In genomic region chr9:129028192-129028966, GRCh38 we compare ENCODE assay signal across 8 cellular contexts. TPM values are rescaled to one million over a fixed set of nuclear protein-coding genes. Genes with fewer than 3 reads are reported as not detected.
A peak's percentile ranks its signal among the peaks of the same experiment; 100 is the strongest.
DNase-seq lines count a peak whose midpoint lies in the region; ATAC-seq and TF ChIP-seq lines count a peak whose summit lies in the region.

Gene SH3GLB2 (minus strand): TSS chr9:129028331. CDS start chr9:129028154, 177 bp downstream.

- TF ChIP-seq POLR2A in lower leg skin (IDR thresholded peaks at IDR 0.05), result no peak

- peak; percentile 81 to 99 (median 97) for DNase-seq in C1 segment of cervical spinal cord (lab: John Stamatoyannopoulos, UW)
- peak; percentile 86 for DNase-seq in NCI-H748 (lab: John Stamatoyannopoulos, UW; ENCODE audit: unreplicated experiment)
- DNase-seq in activated CD4-positive, alpha-beta T cell treated with anti-CD3 and anti-CD28 coated beads, Interleukin-2, amount 50 U/mL, for 48 hours, result peak; percentile 92 to 93
- DNase-seq in dermis microvascular lymphatic vessel endothelial cell (ENCODE audit: low read depth in 2 of 2), result peak; percentile 89 to 97
- peak; percentile 89 to 99 for DNase-seq in lower leg skin (ENCODE audit: low spot score in 2 of 2)
- DNase-seq in stimulated activated CD4-positive, alpha-beta T cell treated with anti-CD3 and anti-CD28 coated beads, Interleukin-4, amount 100 ng/mL, for 4 hours, result peak; percentile 88 to 97

- no peak for TF ChIP-seq CTCF in lower leg skin (IDR thresholded peaks at IDR 0.05)

- 3% methylated on average over 14 to 30 of the region's 60 CpGs for WGBS in lower leg skin, 2 donors

- ATAC-seq in GM19324 (IDR thresholded peaks at IDR 0.05; ENCODE audit: low FRiP score, unreplicated experiment) (peak; percentile 81), HG03520 (IDR thresholded peaks at IDR 0.05; ENCODE audit: unreplicated experiment) (peak; percentile 58)

- intact Hi-C loops in lower leg skin (cut with DNase I; ENCODE audit: low total_unique reads), result loop anchor here (5.0 kb wide), 1 partner anchor 146 kb away; the partner anchor contains the start of genes KYAT1 and LRRC8A

- peak within 1 kb of the TSS; percentile 73 for H3K4me3 ChIP-seq in lower leg skin (ENCODE audit: low read depth, poor library complexity, severe bottlenecking)

RNA-seq across cellular contexts. Expression of gene SH3GLB2, which starts in this region (rescaled TPM):
- total RNA-seq in dermis microvascular lymphatic vessel endothelial cell (23.2 and 30.6 TPM in 2 replicates), lower leg skin (100 to 1,000 TPM; 177 to 378 (median 207) TPM)

Comparison
In these comparisons a context has a peak if more than half of its experiments do, and no peak if none do; other contexts are left out.
1. Peak in every context shown above with its lines: DNase-seq, ATAC-seq and H3K4me3 ChIP-seq.